In genomic region chr19:57613941-57614743, GRCh38 we compare ENCODE assay signal across 1 cellular context.
TF ChIP-seq lines count a peak whose summit lies in the region.

Gene ZNF134 (plus strand): TSS chr19:57614242. CDS start chr19:57619469, 5,227 bp downstream.

TF ChIP-seq in K562, 482 proteins besides CTCF, POLR2A, EP300 and RAD21 (continued from another document):
- peak; percentile 41 to 93 (median 81) for TF ChIP-seq YY1 (IDR thresholded peaks at IDR 0.05; ENCODE audit: borderline replicate concordance in 1 of 3, control insufficient read depth in 1 of 3, extremely low read depth in 1 of 3, insufficient read depth in 3 of 3, insufficient read length in 1 of 3, insufficient replicate concordance in 2 of 3, low read depth in 1 of 3, low read length in 2 of 3)
- no peak for TF ChIP-seq ZNF253 (CRISPR knock-in tag; conservative IDR thresholded peaks at IDR 0.05)
- no peak for TF ChIP-seq CBX5 (IDR thresholded peaks at IDR 0.05; ENCODE audit: borderline replicate concordance, low read depth)
- 0 out of 2 replicates have a peak, but pooled peaks have one; percentile 9 for TF ChIP-seq ATF7 (IDR thresholded peaks at IDR 0.05)
- TF ChIP-seq RBM34 (IDR thresholded peaks at IDR 0.05; ENCODE audit: borderline replicate concordance, insufficient read depth, low read length) = no peak
- no peak for TF ChIP-seq CREB1 (IDR thresholded peaks at IDR 0.05)
- TF ChIP-seq CREB1 (CRISPR knock-in tag; IDR thresholded peaks at IDR 0.05) = 0 out of 2 replicates have a peak, but pooled peaks have one; percentile 37
- no peak for TF ChIP-seq CBX8 (IDR thresholded peaks at IDR 0.05; ENCODE audit: borderline replicate concordance, extremely low read depth, low read depth, low read length, poor library complexity, severe bottlenecking)
- TF ChIP-seq CCAR2 (IDR thresholded peaks at IDR 0.05; ENCODE audit: low read depth, low read length) = no peak
- TF ChIP-seq BCOR (IDR thresholded peaks at IDR 0.05) = no peak
- TF ChIP-seq SREBF2 (CRISPR knock-in tag; IDR thresholded peaks at IDR 0.05) = no peak
- TF ChIP-seq SETDB1 (IDR thresholded peaks at IDR 0.05; ENCODE audit: low read length) = no peak
- TF ChIP-seq TCF7 (IDR thresholded peaks at IDR 0.05; ENCODE audit: borderline replicate concordance) = no peak
- no peak for TF ChIP-seq MAX (CRISPR knock-in tag; IDR thresholded peaks at IDR 0.05)
- no peak for TF ChIP-seq UBTF (IDR thresholded peaks at IDR 0.05; ENCODE audit: borderline replicate concordance in 1 of 2, low read depth in 2 of 2, low read length in 2 of 2)
- TF ChIP-seq MEIS2 (IDR thresholded peaks at IDR 0.05; ENCODE audit: partially characterized antibody) = no peak
- TF ChIP-seq RFX1 (IDR thresholded peaks at IDR 0.05) = no peak
- peak; percentile 66 for TF ChIP-seq RBBP5 (IDR thresholded peaks at IDR 0.05; ENCODE audit: borderline replicate concordance, insufficient read depth, low read length, poor library complexity, severe bottlenecking)
- TF ChIP-seq SP1 (CRISPR knock-in tag; IDR thresholded peaks at IDR 0.05) = peak; percentile 63; the same call in 1 of the 2 replicates
- no peak for TF ChIP-seq CREB3 (tag; conservative IDR thresholded peaks at IDR 0.05; ENCODE audit: low read depth)
- no peak for TF ChIP-seq PHF21A (IDR thresholded peaks at IDR 0.05; ENCODE audit: borderline replicate concordance, low read depth)
- no peak for TF ChIP-seq ZNF431 (CRISPR knock-in tag; IDR thresholded peaks at IDR 0.05)
- no peak for TF ChIP-seq CHD4 (IDR thresholded peaks at IDR 0.05; ENCODE audit: insufficient read depth, insufficient replicate concordance, low read depth, low read length, poor library complexity, severe bottlenecking)
- no peak; the same call in 1 of the 2 replicates for TF ChIP-seq ARID4B (CRISPR knock-in tag; IDR thresholded peaks at IDR 0.05)
- no peak for TF ChIP-seq IFI16 (CRISPR knock-in tag; IDR thresholded peaks at IDR 0.05)
- TF ChIP-seq HINFP (tag; conservative IDR thresholded peaks at IDR 0.05; ENCODE audit: low read depth) = no peak
- TF ChIP-seq ZNF76 (CRISPR knock-in tag; IDR thresholded peaks at IDR 0.05; ENCODE audit: borderline replicate concordance) = no peak
- 0 out of 2 replicates have a peak, but pooled peaks have one; percentile 59 for TF ChIP-seq MYC (IDR thresholded peaks at IDR 0.05; ENCODE audit: low read depth, low read length)
- TF ChIP-seq MYC (CRISPR knock-in tag; IDR thresholded peaks at IDR 0.05; ENCODE audit: borderline replicate concordance, low read depth) = no peak
- TF ChIP-seq HIVEP1 (CRISPR knock-in tag; IDR thresholded peaks at IDR 0.05) = no peak
- peak in 1 of 2 experiments; percentile 41; a peak in 2 of 4 replicates for TF ChIP-seq HDAC1 (IDR thresholded peaks at IDR 0.05)
- no peak for TF ChIP-seq PREB (CRISPR knock-in tag; IDR thresholded peaks at IDR 0.05)
- TF ChIP-seq COPS2 (conservative IDR thresholded peaks at IDR 0.05) = no peak
- TF ChIP-seq SIN3B (IDR thresholded peaks at IDR 0.05; ENCODE audit: low read depth) = 0 out of 2 replicates have a peak, but pooled peaks have one; percentile 36
- no peak for TF ChIP-seq RHOXF2B (CRISPR knock-in tag; conservative IDR thresholded peaks at IDR 0.05)
- no peak for TF ChIP-seq RBM17 (IDR thresholded peaks at IDR 0.05; ENCODE audit: borderline replicate concordance, low read depth, low read length)
- TF ChIP-seq HNRNPUL1 (IDR thresholded peaks at IDR 0.05; ENCODE audit: low read length) = no peak
TF ChIP-seq in K562: peak in this region for 66.
